13 cellular contexts compared by ENCODE assay signal in genomic region chr10:122847782-122848604, GRCh38. TPM values are rescaled to one million over a fixed set of nuclear protein-coding genes. Genes with fewer than 3 reads are reported as not detected.
DNase-seq lines count a peak whose midpoint lies in the region; ATAC-seq and TF ChIP-seq lines count a peak whose summit lies in the region.
"Had no signal": no experiment of that assay in that cellular context is flagged by ENCODE, and none has a peak within 500 bp of the region (broad histone marks: within the 10 kb centered on the region; RNA-seq: fewer than 3 reads in every experiment).

No MANE protein-coding gene starts in this region.

- ATAC-seq in HG03457 (IDR thresholded peaks at IDR 0.05; ENCODE audit: unreplicated experiment) (no peak), GM18861 (IDR thresholded peaks at IDR 0.05; ENCODE audit: unreplicated experiment) (no peak)

- H3K27ac Mint-ChIP-seq in activated naive CD4-positive, alpha-beta T cell treated with anti-CD3 and anti-CD28 coated beads, Interleukin-2, amount 50 U/mL, for 24 hours = peak overlapping the region; percentile 15

- peak overlapping the region; percentile 71 for H3K27ac ChIP-seq in WERI-Rb-1
- H3K27ac ChIP-seq in tibial artery = no peak overlapping the region
- H3K27ac ChIP-seq: brain microvascular endothelial cell, hepatocyte, lower lobe of right lung had no signal

- H3K9me3 ChIP-seq in WERI-Rb-1 (ENCODE audit: severe bottlenecking) (peaks cover 3% of the 10 kb centered on the region), skeletal muscle satellite cell (replicated peaks; ENCODE audit: low read length) (no peaks in the 10 kb centered on the region), tibial artery (no peaks in the 10 kb centered on the region)
- H3K9me3 ChIP-seq: lower lobe of right lung had no signal

- peak overlapping the region; percentile 19 for H3K4me2 ChIP-seq in skeletal muscle satellite cell (ENCODE audit: low read length)
- H3K4me2 ChIP-seq: hepatocyte had no signal

- H3K27me3 ChIP-seq in WERI-Rb-1 (ENCODE audit: insufficient read depth, low read depth, severe bottlenecking) (no peaks in the 10 kb centered on the region), skeletal muscle satellite cell (ENCODE audit: control insufficient read depth, insufficient read depth, low read length) (no peaks in the 10 kb centered on the region), tibial artery (no peaks in the 10 kb centered on the region)
- H3K27me3 ChIP-seq: brain microvascular endothelial cell, hepatocyte had no signal

- no peak overlapping the region for H3K4me3 Mint-ChIP-seq in activated naive CD4-positive, alpha-beta T cell treated with anti-CD3 and anti-CD28 coated beads, Interleukin-2, amount 50 U/mL, for 24 hours

- H3K4me3 ChIP-seq in WERI-Rb-1 (ENCODE audit: low read depth, low read length) (no peak overlapping the region), skeletal muscle satellite cell (ENCODE audit: low read length) (no peak overlapping the region), tibial artery (no peak overlapping the region)
- H3K4me3 ChIP-seq: hepatocyte, lower lobe of right lung had no signal

- H3K9me3 Mint-ChIP-seq in activated naive CD4-positive, alpha-beta T cell treated with anti-CD3 and anti-CD28 coated beads, Interleukin-2, amount 50 U/mL, for 24 hours = peaks cover 5% of the 10 kb centered on the region

- no peak overlapping the region for H3K9ac ChIP-seq in skeletal muscle satellite cell (ENCODE audit: low read depth, low read length)

- no peaks in the 10 kb centered on the region for H3K4me1 Mint-ChIP-seq in activated naive CD4-positive, alpha-beta T cell treated with anti-CD3 and anti-CD28 coated beads, Interleukin-2, amount 50 U/mL, for 24 hours

- H3K4me1 ChIP-seq in skeletal muscle satellite cell (ENCODE audit: control insufficient read depth, insufficient read depth, low read length) (peaks cover 49% of the 10 kb centered on the region), tibial artery (no peaks in the 10 kb centered on the region)
- H3K4me1 ChIP-seq: lower lobe of right lung had no signal

- H3K27me3 Mint-ChIP-seq in activated naive CD4-positive, alpha-beta T cell treated with anti-CD3 and anti-CD28 coated beads, Interleukin-2, amount 50 U/mL, for 24 hours = no peaks in the 10 kb centered on the region

- TF ChIP-seq CTCF in WERI-Rb-1 (IDR thresholded peaks at IDR 0.05; ENCODE audit: low read depth, low read length) = 0 out of 2 replicates have a peak, but pooled peaks have one; percentile 1
- no peak for TF ChIP-seq CTCF in tibial artery (IDR thresholded peaks at IDR 0.05)

- H3K36me3 ChIP-seq in WERI-Rb-1 = no peaks in the 10 kb centered on the region
- H3K36me3 ChIP-seq in skeletal muscle satellite cell (ENCODE audit: insufficient read depth, low read length) = no peaks in the 10 kb centered on the region
- H3K36me3 ChIP-seq in tibial artery = peaks cover 0 to 6% (median 0%) of the 10 kb centered on the region in 3 donors
- H3K36me3 ChIP-seq: brain microvascular endothelial cell, lower lobe of right lung had no signal

- no peak for DNase-seq in activated naive CD4-positive, alpha-beta T cell (lab: John Stamatoyannopoulos, UW)
- DNase-seq in MV-4-11 (lab: John Stamatoyannopoulos, UW) = peak; percentile 65
- DNase-seq in WERI-Rb-1 = peak; percentile 70
- DNase-seq in tibial artery = no peak
- DNase-seq: brain microvascular endothelial cell, GDM1, lower lobe of right lung, NCI-H526 had no signal

- intact Hi-C loops in tibial artery (cut with DNase I; ENCODE audit: low total_unique reads) = no loop called here

- peaks cover 29% of the 10 kb centered on the region for H3K36me3 Mint-ChIP-seq in activated naive CD4-positive, alpha-beta T cell treated with anti-CD3 and anti-CD28 coated beads, Interleukin-2, amount 50 U/mL, for 24 hours

RNA-seq across cellular contexts. Expression of gene CUZD1, which starts 2.3 kb away (rescaled TPM):
- 0.66 and 1.0 TPM in 2 replicates for total RNA-seq in skeletal muscle satellite cell (2012; rRNA removed)
- total RNA-seq: hepatocyte had no signal

RNA-seq across cellular contexts. Expression of gene FAM24B, which starts 31.4 kb away (rescaled TPM):
- total RNA-seq in skeletal muscle satellite cell (2012; rRNA removed) = 3.8 and 6.1 TPM in 2 replicates
- total RNA-seq: hepatocyte had no signal

Comparison
In these comparisons a context has a peak if more than half of its experiments do, and no peak if none do; other contexts are left out.
1. DNase-seq: peak in MV-4-11 (single experiment) and WERI-Rb-1 (single experiment); none in activated naive CD4-positive, alpha-beta T cell (0 of 4) and tibial artery (0 of 2).